ENCODE assay signal across 13 cellular contexts in the genomic region with DNA sequence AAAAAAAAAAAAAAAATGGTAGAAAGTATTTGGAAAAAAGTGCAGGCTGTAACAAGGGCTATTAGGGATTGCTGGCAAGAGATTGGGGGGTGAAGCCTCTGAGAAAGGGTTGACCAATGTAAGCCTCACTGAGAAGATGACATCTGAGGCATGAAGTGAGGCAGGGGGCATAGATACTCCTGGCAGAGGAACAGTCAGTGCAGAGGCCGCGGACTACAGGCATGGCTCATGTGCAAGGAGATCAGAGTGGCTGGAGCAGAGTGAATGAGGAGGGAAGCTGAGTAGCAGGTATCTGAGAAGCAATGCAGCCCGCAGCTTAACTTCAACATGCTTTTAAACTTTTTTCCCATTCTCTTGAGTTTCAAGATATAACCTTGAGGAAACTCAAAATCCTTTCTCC. TPM values are rescaled to one million over a fixed set of nuclear protein-coding genes. Genes with fewer than 3 reads are reported as not detected.
A peak's percentile ranks its signal among the peaks of the same experiment; 100 is the strongest.
DNase-seq lines count a peak whose midpoint lies in the region; ATAC-seq and TF ChIP-seq lines count a peak whose summit lies in the region.
"Had no signal": no experiment of that assay in that cellular context is flagged by ENCODE, and none has a peak within 500 bp of the region (broad histone marks: within the 10 kb centered on the region; RNA-seq: fewer than 3 reads in every experiment).

No MANE protein-coding gene starts in this region.

- H3K4me1 ChIP-seq in osteoblast (ENCODE audit: insufficient read depth, low read length): peaks cover 22% of the 10 kb centered on the region

- TF ChIP-seq CTCF in brain (conservative IDR thresholded peaks at IDR 0.05) (no peak), osteoblast (IDR thresholded peaks at IDR 0.05; ENCODE audit: extremely low read depth, low read depth, low read length) (no peak)

- no peak overlapping the region for H2AFZ ChIP-seq in osteoblast (ENCODE audit: low read length)

- no peaks in the 10 kb centered on the region for H4K20me1 ChIP-seq in osteoblast (ENCODE audit: insufficient read depth, low read length)

- no peaks in the 10 kb centered on the region for H3K27me3 ChIP-seq in osteoblast (ENCODE audit: insufficient read depth, low read length)
- H3K27me3 ChIP-seq: SJCRH30 had no signal

- H3K4me3 Mint-ChIP-seq in activated CD4-positive, alpha-beta T cell treated with anti-CD3 and anti-CD28 coated beads, Interleukin-2, amount 10 ng/mL, durations not matched to agents 24 days and 14 days: peak overlapping the region; percentile 41
- peak overlapping the region; percentile 59 to 100 (median 86) for H3K4me3 Mint-ChIP-seq in IgD-negative memory B cell
- peak overlapping the region; percentile 53 to 93 (median 73) for H3K4me3 Mint-ChIP-seq in brain

- H3K27ac Mint-ChIP-seq in activated CD4-positive, alpha-beta T cell treated with anti-CD3 and anti-CD28 coated beads, Interleukin-2, amount 10 ng/mL, durations not matched to agents 24 days and 14 days: peak overlapping the region; percentile 30
- H3K27ac Mint-ChIP-seq in IgD-negative memory B cell: peak overlapping the region; percentile 31 to 96 (median 85)
- H3K27ac Mint-ChIP-seq in brain: peak overlapping the region in 4 of 5 experiments; percentile 6 to 83 (median 53)

- intact Hi-C loops in activated CD4-positive, alpha-beta T cell treated with anti-CD3 and anti-CD28 coated beads, Interleukin-2, amount 10 ng/mL, durations not matched to agents 24 days and 14 days (cut with micrococcal nuclease): loop anchor here (5.0 kb wide), 1 partner anchor 490 kb away; the partner anchor contains the start of gene CIAO2A

- no peaks in the 10 kb centered on the region for H3K9me3 ChIP-seq in osteoblast (ENCODE audit: low read depth, low read length)
- H3K9me3 ChIP-seq: SJCRH30, thoracic aorta had no signal

- peak; percentile 55 for DNase-seq in activated CD4-positive, alpha-beta T cell treated with anti-CD3 and anti-CD28 coated beads, Interleukin-2, amount 10 ng/mL, durations not matched to agents 24 days and 14 days
- DNase-seq in activated CD4-positive, alpha-beta T cell treated with anti-CD3 and anti-CD28 coated beads, Interleukin-2, amount 50 U/mL, for 4 hours: no peak
- peak; percentile 77 for DNase-seq in osteoblast (ENCODE audit: insufficient read length, low spot score, missing footprints)
- no peak for DNase-seq in NCI-H748 treated with DMSO at 0.1 percent for 48 hours (lab: John Stamatoyannopoulos, UW)
- no peak for DNase-seq in NCI-H69 (lab: John Stamatoyannopoulos, UW)
- DNase-seq: activated CD8-positive, alpha-beta memory T cell treated with anti-CD3 and anti-CD28 coated beads, Interleukin-2, amount 50 U/mL, for 48 hours; hippocampal formation; SJCRH30 had no signal

- H3K4me3 ChIP-seq in osteoblast (ENCODE audit: insufficient read depth, low read length): no peak overlapping the region
- H3K4me3 ChIP-seq: K562 had no signal

- ATAC-seq in HG03439 (IDR thresholded peaks at IDR 0.05; ENCODE audit: unreplicated experiment): no peak
- ATAC-seq: K562 had no signal

- peaks cover 46% of the 10 kb centered on the region for H3K4me1 Mint-ChIP-seq in activated CD4-positive, alpha-beta T cell treated with anti-CD3 and anti-CD28 coated beads, Interleukin-2, amount 10 ng/mL, durations not matched to agents 24 days and 14 days
- H3K4me1 Mint-ChIP-seq in IgD-negative memory B cell (peaks cover 37 to 41% (median 40%) of the 10 kb centered on the region in 3 donors), brain (peaks cover 48% of the 10 kb centered on the region)

- no peaks in the 10 kb centered on the region for H3K9me3 Mint-ChIP-seq in activated CD4-positive, alpha-beta T cell treated with anti-CD3 and anti-CD28 coated beads, Interleukin-2, amount 10 ng/mL, durations not matched to agents 24 days and 14 days
- H3K9me3 Mint-ChIP-seq in IgD-negative memory B cell: no peaks in the 10 kb centered on the region
- H3K9me3 Mint-ChIP-seq in brain: peaks cover 0 to 6% (median 0%) of the 10 kb centered on the region in 5 experiments

- no peaks in the 10 kb centered on the region for H3K27me3 Mint-ChIP-seq in activated CD4-positive, alpha-beta T cell treated with anti-CD3 and anti-CD28 coated beads, Interleukin-2, amount 10 ng/mL, durations not matched to agents 24 days and 14 days
- H3K27me3 Mint-ChIP-seq in IgD-negative memory B cell (no peaks in the 10 kb centered on the region), brain (peaks cover 4% of the 10 kb centered on the region)

- H3K4me2 ChIP-seq in osteoblast (ENCODE audit: insufficient read depth, low read length): no peak overlapping the region

- no peak overlapping the region for H3K27ac ChIP-seq in osteoblast (ENCODE audit: low read depth, low read length)
- H3K27ac ChIP-seq: SJCRH30 had no signal

- peaks cover 10% of the 10 kb centered on the region for H3K79me2 ChIP-seq in osteoblast (ENCODE audit: insufficient read depth, low read length)

- peaks cover 2% of the 10 kb centered on the region for H3K36me3 ChIP-seq in osteoblast (ENCODE audit: insufficient read depth, low read length)
- H3K36me3 ChIP-seq: SJCRH30 had no signal

- peaks cover 4% of the 10 kb centered on the region for H3K36me3 Mint-ChIP-seq in activated CD4-positive, alpha-beta T cell treated with anti-CD3 and anti-CD28 coated beads, Interleukin-2, amount 10 ng/mL, durations not matched to agents 24 days and 14 days (ENCODE audit: low read depth)
- H3K36me3 Mint-ChIP-seq in IgD-negative memory B cell (no peaks in the 10 kb centered on the region), brain (peaks cover 5% of the 10 kb centered on the region)

RNA-seq across cellular contexts. Expression of gene FBXL22, which starts 5.4 kb away (rescaled TPM):
- total RNA-seq in activated CD4-positive, alpha-beta T cell treated with anti-CD3 and anti-CD28 coated beads, Interleukin-2, amount 10 ng/mL, durations not matched to agents 24 days and 14 days: 0.80 and 1.3 TPM in 2 replicates
- polyA plus RNA-seq in IgD-negative memory B cell (0.73 TPM), brain (ENCODE audit: insufficient read depth, low read depth, low replicate concordance) (1.5 TPM)
- 0.59 and 1.8 TPM in 2 replicates for total RNA-seq in osteoblast
- total RNA-seq: K562 had no signal
- polyA plus RNA-seq: K562 had no signal

Comparison
In these comparisons a context has a peak if more than half of its experiments do, and no peak if none do; other contexts are left out.
1. DNase-seq: peak in activated CD4-positive, alpha-beta T cell treated with anti-CD3 and anti-CD28 coated beads, Interleukin-2, amount 10 ng/mL, durations not matched to agents 24 days and 14 days (single experiment) and osteoblast (single experiment); none in activated CD4-positive, alpha-beta T cell treated with anti-CD3 and anti-CD28 coated beads, Interleukin-2, amount 50 U/mL, for 4 hours (0 of 2), NCI-H748 treated with DMSO at 0.1 percent for 48 hours (single experiment) and NCI-H69 (single experiment).
2. H3K27ac Mint-ChIP-seq: peak in every context shown above with its lines; median percentile 85 in IgD-negative memory B cell; 53 in brain; 30 in activated CD4-positive, alpha-beta T cell treated with anti-CD3 and anti-CD28 coated beads, Interleukin-2, amount 10 ng/mL, durations not matched to agents 24 days and 14 days.
3. Peak in every context shown above with its lines, with median percentiles within 50 percentile points of each other: H3K4me3 Mint-ChIP-seq.